In the genomic region with DNA sequence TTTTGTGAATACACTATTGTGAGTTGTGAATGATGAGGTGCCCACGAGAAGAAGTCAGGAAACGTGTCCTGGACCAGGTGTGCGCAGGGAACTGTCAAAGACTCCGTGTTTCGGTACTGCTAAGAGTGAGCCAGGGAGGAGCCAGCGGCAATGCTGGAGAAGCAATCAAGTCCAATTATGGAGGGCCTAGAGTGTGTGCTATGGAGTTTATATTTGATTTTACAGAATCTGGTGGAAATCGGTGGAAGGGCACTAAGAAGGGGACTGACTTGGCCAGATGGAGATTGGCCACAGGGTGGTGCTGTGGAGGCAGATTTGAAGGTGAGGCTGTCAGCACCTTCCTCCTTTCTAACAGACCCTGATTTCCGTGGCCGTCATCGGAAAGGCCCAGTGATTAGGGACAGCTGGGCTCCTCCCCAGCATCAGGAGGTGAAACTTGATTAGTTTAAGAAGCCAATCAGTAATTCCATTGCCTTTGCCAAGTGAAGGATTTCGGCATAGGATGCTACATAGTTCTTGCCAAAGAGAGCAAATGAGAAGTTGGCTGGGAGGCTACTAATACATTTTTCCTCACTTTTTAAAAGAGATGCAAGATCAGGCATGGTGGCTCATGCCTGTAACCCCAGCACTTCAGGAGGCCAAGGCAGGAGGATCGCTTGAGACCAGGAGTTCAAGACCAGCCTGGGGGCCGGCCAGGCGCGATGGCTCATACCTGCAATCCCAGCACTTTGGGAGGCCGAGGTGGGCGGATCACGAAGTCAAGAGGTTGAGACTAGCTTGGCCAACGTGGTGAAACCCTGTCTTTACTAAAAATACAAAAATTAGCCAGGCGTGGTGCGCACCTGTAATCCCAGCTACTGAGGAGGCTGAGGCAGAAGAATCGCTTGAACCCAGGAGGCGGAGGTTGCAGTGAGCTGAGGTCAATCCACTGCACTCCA, we compare ENCODE assay signal across 1 cellular context.
A peak's percentile ranks its signal among the peaks of the same experiment; 100 is the strongest.
TF ChIP-seq lines count a peak whose summit lies in the region.

No MANE protein-coding gene starts in this region.

TF ChIP-seq in K562, 482 proteins besides CTCF, POLR2A, EP300 and RAD21 (continued from another document and continues in another):
- TF ChIP-seq, protein P1, sequence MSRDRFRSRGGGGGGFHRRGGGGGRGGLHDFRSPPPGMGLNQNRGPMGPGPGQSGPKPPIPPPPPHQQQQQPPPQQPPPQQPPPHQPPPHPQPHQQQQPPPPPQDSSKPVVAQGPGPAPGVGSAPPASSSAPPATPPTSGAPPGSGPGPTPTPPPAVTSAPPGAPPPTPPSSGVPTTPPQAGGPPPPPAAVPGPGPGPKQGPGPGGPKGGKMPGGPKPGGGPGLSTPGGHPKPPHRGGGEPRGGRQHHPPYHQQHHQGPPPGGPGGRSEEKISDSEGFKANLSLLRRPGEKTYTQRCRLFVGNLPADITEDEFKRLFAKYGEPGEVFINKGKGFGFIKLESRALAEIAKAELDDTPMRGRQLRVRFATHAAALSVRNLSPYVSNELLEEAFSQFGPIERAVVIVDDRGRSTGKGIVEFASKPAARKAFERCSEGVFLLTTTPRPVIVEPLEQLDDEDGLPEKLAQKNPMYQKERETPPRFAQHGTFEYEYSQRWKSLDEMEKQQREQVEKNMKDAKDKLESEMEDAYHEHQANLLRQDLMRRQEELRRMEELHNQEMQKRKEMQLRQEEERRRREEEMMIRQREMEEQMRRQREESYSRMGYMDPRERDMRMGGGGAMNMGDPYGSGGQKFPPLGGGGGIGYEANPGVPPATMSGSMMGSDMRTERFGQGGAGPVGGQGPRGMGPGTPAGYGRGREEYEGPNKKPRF (IDR thresholded peaks at IDR 0.05; ENCODE audit: low read depth, low read length), result no peak
- TF ChIP-seq SNAPC5 (CRISPR knock-in tag; IDR thresholded peaks at IDR 0.05) (no peak), HMG20A (CRISPR knock-in tag; conservative IDR thresholded peaks at IDR 0.05) (no peak), HDAC8 (tag; IDR thresholded peaks at IDR 0.05) (no peak), PRPF4 (IDR thresholded peaks at IDR 0.05; ENCODE audit: insufficient read depth, low read depth, low read length, poor library complexity, severe bottlenecking) (no peak), CBFA2T3 (IDR thresholded peaks at IDR 0.05) (peak; percentile 75), VEZF1 (CRISPR knock-in tag; IDR thresholded peaks at IDR 0.05) (no peak), CAMTA2 (CRISPR knock-in tag; conservative IDR thresholded peaks at IDR 0.05) (no peak), AFF1 (IDR thresholded peaks at IDR 0.05; ENCODE audit: low read depth in 1 of 2, partially characterized antibody in 2 of 2) (no peak), ESRRA (IDR thresholded peaks at IDR 0.05; ENCODE audit: borderline replicate concordance, low read depth) (0 out of 2 replicates have a peak, but pooled peaks have one; percentile 23), ZSCAN29 (IDR thresholded peaks at IDR 0.05) (no peak), ATF1 (CRISPR knock-in tag; IDR thresholded peaks at IDR 0.05) (no peak), ATF1 (tag; IDR thresholded peaks at IDR 0.05) (peak; percentile 45; the same call in 1 of the 2 replicates), DPF2 (IDR thresholded peaks at IDR 0.05) (0 out of 2 replicates have a peak, but pooled peaks have one; percentile 33), DNMT1 (IDR thresholded peaks at IDR 0.05) (no peak), SNIP1 (IDR thresholded peaks at IDR 0.05; ENCODE audit: low read depth) (no peak), SRSF9 (IDR thresholded peaks at IDR 0.05; ENCODE audit: borderline replicate concordance, low read depth, low read length) (no peak), JUND (IDR thresholded peaks at IDR 0.05; ENCODE audit: borderline replicate concordance, low read depth, low read length) (peak; percentile 68), JUND (tag; IDR thresholded peaks at IDR 0.05; ENCODE audit: borderline replicate concordance, low read depth, low read length) (no peak; the same call in 2 of the 3 replicates), PYGO2 (tag; IDR thresholded peaks at IDR 0.05) (no peak), SP2 (IDR thresholded peaks at IDR 0.05; ENCODE audit: extremely low read depth, low read depth, low read length, poor library complexity, severe bottlenecking) (no peak), ZNF695 (CRISPR knock-in tag; IDR thresholded peaks at IDR 0.05) (no peak), GTF2A2 (tag; IDR thresholded peaks at IDR 0.05) (no peak), HNRNPL (IDR thresholded peaks at IDR 0.05; ENCODE audit: low read depth, low read length) (no peak), KLF1 (tag; IDR thresholded peaks at IDR 0.05) (no peak), XRCC5 (IDR thresholded peaks at IDR 0.05; ENCODE audit: low read depth, low read length) (peak; percentile 86), SETDB1 (IDR thresholded peaks at IDR 0.05; ENCODE audit: low read length) (no peak), CTBP1 (IDR thresholded peaks at IDR 0.05; ENCODE audit: borderline replicate concordance) (peak; percentile 77), CC2D1A (IDR thresholded peaks at IDR 0.05) (no peak), ZBTB9 (CRISPR knock-in tag; IDR thresholded peaks at IDR 0.05) (0 out of 2 replicates have a peak, but pooled peaks have one; percentile 35), RFX5 (IDR thresholded peaks at IDR 0.05; ENCODE audit: low read depth, low read length) (no peak), E2F3 (CRISPR knock-in tag; IDR thresholded peaks at IDR 0.05) (0 out of 2 replicates have a peak, but pooled peaks have one; percentile 31), ZKSCAN3 (CRISPR knock-in tag; IDR thresholded peaks at IDR 0.05) (no peak), ZFPM2 (CRISPR knock-in tag; IDR thresholded peaks at IDR 0.05) (no peak), ZNF507 (tag; conservative IDR thresholded peaks at IDR 0.05) (no peak), ID3 (CRISPR knock-in tag; IDR thresholded peaks at IDR 0.05) (no peak), ID3 (tag; IDR thresholded peaks at IDR 0.05) (no peak), ZNF785 (CRISPR knock-in tag; IDR thresholded peaks at IDR 0.05) (no peak), CREM (IDR thresholded peaks at IDR 0.05; ENCODE audit: low read depth) (peak; percentile 65), SREBF1 (IDR thresholded peaks at IDR 0.05; ENCODE audit: borderline replicate concordance, low read depth, low read length) (no peak), ATF7 (IDR thresholded peaks at IDR 0.05) (peak; percentile 56), BMI1 (IDR thresholded peaks at IDR 0.05; ENCODE audit: low read length) (no peak), ZNF584 (CRISPR knock-in tag; IDR thresholded peaks at IDR 0.05; ENCODE audit: low read depth) (no peak), TEAD4 (IDR thresholded peaks at IDR 0.05; ENCODE audit: low read length) (peak; percentile 55; the same call in 1 of the 2 replicates), TEAD4 (CRISPR knock-in tag; IDR thresholded peaks at IDR 0.05; ENCODE audit: borderline replicate concordance) (no peak), TOE1 (IDR thresholded peaks at IDR 0.05; ENCODE audit: borderline replicate concordance) (peak; percentile 18; the same call in 1 of the 2 replicates), TOE1 (CRISPR knock-in tag; IDR thresholded peaks at IDR 0.05; ENCODE audit: borderline replicate concordance, low read depth) (no peak), TRIM24 (IDR thresholded peaks at IDR 0.05) (no peak), NBN (IDR thresholded peaks at IDR 0.05; ENCODE audit: low read depth) (peak; percentile 46; the same call in 1 of the 2 replicates), MCM3 (IDR thresholded peaks at IDR 0.05) (no peak), ZNF76 (CRISPR knock-in tag; IDR thresholded peaks at IDR 0.05; ENCODE audit: borderline replicate concordance) (no peak), EWSR1 (IDR thresholded peaks at IDR 0.05; ENCODE audit: borderline replicate concordance, low read depth, partially characterized antibody) (no peak), KLF16 (IDR thresholded peaks at IDR 0.05) (peak; percentile 61), ZNF354B (CRISPR knock-in tag; IDR thresholded peaks at IDR 0.05) (no peak), EZH2 (IDR thresholded peaks at IDR 0.05; ENCODE audit: borderline replicate concordance, low read depth, low read length) (no peak), ZKSCAN8 (CRISPR knock-in tag; IDR thresholded peaks at IDR 0.05) (no peak), ETV5 (CRISPR knock-in tag; IDR thresholded peaks at IDR 0.05; ENCODE audit: low read depth) (peak; percentile 42), SRSF3 (IDR thresholded peaks at IDR 0.05; ENCODE audit: insufficient read depth, low read length) (no peak)
- TF ChIP-seq, protein P2, sequence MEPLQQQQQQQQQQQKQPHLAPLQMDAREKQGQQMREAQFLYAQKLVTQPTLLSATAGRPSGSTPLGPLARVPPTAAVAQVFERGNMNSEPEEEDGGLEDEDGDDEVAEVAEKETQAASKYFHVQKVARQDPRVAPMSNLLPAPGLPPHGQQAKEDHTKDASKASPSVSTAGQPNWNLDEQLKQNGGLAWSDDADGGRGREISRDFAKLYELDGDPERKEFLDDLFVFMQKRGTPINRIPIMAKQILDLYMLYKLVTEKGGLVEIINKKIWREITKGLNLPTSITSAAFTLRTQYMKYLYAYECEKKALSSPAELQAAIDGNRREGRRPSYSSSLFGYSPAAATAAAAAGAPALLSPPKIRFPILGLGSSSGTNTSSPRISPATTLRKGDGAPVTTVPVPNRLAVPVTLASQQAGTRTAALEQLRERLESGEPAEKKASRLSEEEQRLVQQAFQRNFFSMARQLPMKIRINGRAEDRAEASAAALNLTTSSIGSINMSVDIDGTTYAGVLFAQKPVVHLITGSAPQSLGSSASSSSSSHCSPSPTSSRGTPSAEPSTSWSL (CRISPR knock-in tag; IDR thresholded peaks at IDR 0.05; ENCODE audit: borderline replicate concordance), result 0 out of 2 replicates have a peak, but pooled peaks have one; percentile 48
- TF ChIP-seq, protein P3, sequence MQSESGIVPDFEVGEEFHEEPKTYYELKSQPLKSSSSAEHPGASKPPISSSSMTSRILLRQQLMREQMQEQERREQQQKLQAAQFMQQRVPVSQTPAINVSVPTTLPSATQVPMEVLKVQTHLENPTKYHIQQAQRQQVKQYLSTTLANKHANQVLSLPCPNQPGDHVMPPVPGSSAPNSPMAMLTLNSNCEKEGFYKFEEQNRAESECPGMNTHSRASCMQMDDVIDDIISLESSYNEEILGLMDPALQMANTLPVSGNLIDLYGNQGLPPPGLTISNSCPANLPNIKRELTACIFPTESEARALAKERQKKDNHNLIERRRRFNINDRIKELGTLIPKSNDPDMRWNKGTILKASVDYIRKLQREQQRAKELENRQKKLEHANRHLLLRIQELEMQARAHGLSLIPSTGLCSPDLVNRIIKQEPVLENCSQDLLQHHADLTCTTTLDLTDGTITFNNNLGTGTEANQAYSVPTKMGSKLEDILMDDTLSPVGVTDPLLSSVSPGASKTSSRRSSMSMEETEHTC (IDR thresholded peaks at IDR 0.05), result no peak
